Comparison of ENCODE assay signal across 2 cellular contexts in the genomic region with DNA sequence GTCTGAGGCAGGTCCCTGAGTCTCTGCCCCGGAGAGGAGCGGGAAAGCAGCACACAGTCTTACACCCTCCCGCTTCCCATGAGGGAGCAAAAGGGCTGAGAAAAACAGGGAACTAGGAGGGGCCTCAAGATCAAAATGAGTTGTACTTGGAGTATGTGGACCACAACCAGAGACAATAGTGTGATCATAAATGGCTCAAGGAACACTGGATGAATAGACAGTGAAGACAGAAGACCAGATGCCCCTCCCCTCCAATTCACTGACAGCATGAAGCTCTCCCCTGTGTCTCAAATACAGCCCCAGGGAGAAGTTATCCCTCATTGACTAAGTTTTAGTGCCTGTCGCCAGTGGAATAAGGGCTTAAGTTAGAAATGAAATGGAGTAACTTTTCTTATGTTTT.
TF ChIP-seq lines count a peak whose summit lies in the region.

No MANE protein-coding gene starts in this region.

TF ChIP-seq in GM23338, 12 proteins besides CTCF, POLR2A, EP300 and RAD21 (continued from another document):
- TF ChIP-seq ETS1 (IDR thresholded peaks at IDR 0.05) (no peak), ZNF114 (CRISPR knock-in tag; IDR thresholded peaks at IDR 0.05) (no peak), ZNF331 (CRISPR knock-in tag; IDR thresholded peaks at IDR 0.05; ENCODE audit: low read depth) (no peak), JUNB (IDR thresholded peaks at IDR 0.05; ENCODE audit: unreplicated experiment) (no peak), ZNF462 (CRISPR knock-in tag; IDR thresholded peaks at IDR 0.05) (no peak), EZH2 (IDR thresholded peaks at IDR 0.05; ENCODE audit: low read depth, unreplicated experiment) (no peak), POLR2AphosphoS5 (IDR thresholded peaks at IDR 0.05; ENCODE audit: low read depth) (no peak)
- TF ChIP-seq, protein P1, sequence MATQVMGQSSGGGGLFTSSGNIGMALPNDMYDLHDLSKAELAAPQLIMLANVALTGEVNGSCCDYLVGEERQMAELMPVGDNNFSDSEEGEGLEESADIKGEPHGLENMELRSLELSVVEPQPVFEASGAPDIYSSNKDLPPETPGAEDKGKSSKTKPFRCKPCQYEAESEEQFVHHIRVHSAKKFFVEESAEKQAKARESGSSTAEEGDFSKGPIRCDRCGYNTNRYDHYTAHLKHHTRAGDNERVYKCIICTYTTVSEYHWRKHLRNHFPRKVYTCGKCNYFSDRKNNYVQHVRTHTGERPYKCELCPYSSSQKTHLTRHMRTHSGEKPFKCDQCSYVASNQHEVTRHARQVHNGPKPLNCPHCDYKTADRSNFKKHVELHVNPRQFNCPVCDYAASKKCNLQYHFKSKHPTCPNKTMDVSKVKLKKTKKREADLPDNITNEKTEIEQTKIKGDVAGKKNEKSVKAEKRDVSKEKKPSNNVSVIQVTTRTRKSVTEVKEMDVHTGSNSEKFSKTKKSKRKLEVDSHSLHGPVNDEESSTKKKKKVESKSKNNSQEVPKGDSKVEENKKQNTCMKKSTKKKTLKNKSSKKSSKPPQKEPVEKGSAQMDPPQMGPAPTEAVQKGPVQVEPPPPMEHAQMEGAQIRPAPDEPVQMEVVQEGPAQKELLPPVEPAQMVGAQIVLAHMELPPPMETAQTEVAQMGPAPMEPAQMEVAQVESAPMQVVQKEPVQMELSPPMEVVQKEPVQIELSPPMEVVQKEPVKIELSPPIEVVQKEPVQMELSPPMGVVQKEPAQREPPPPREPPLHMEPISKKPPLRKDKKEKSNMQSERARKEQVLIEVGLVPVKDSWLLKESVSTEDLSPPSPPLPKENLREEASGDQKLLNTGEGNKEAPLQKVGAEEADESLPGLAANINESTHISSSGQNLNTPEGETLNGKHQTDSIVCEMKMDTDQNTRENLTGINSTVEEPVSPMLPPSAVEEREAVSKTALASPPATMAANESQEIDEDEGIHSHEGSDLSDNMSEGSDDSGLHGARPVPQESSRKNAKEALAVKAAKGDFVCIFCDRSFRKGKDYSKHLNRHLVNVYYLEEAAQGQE (IDR thresholded peaks at IDR 0.05; ENCODE audit: unreplicated experiment), result no peak
TF ChIP-seq in GM23338: peak in this region for 0.

TF ChIP-seq in H1, 55 proteins besides CTCF, POLR2A, EP300 and RAD21 (continued from another document):
- TF ChIP-seq, protein P2, sequence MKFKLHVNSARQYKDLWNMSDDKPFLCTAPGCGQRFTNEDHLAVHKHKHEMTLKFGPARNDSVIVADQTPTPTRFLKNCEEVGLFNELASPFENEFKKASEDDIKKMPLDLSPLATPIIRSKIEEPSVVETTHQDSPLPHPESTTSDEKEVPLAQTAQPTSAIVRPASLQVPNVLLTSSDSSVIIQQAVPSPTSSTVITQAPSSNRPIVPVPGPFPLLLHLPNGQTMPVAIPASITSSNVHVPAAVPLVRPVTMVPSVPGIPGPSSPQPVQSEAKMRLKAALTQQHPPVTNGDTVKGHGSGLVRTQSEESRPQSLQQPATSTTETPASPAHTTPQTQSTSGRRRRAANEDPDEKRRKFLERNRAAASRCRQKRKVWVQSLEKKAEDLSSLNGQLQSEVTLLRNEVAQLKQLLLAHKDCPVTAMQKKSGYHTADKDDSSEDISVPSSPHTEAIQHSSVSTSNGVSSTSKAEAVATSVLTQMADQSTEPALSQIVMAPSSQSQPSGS (IDR thresholded peaks at IDR 0.05; ENCODE audit: low read length), result no peak
- TF ChIP-seq GTF2F1 (IDR thresholded peaks at IDR 0.05; ENCODE audit: borderline replicate concordance, low read depth, low read length) (no peak), TAF1 (IDR thresholded peaks at IDR 0.05; ENCODE audit: low read depth, low read length) (no peak), PHF8 (conservative IDR thresholded peaks at IDR 0.05; ENCODE audit: low read depth, low read length) (no peak), BACH1 (IDR thresholded peaks at IDR 0.05; ENCODE audit: low read length) (no peak), SP1 (IDR thresholded peaks at IDR 0.05; ENCODE audit: low read depth, low read length) (no peak), MAFK (IDR thresholded peaks at IDR 0.05; ENCODE audit: low read depth, low read length) (no peak), CBX5 (IDR thresholded peaks at IDR 0.05; ENCODE audit: low read depth, low read length) (no peak)
TF ChIP-seq in H1: peak in this region for 0.
